In genomic region chr5:160441352-160441781, GRCh38 we compare ENCODE assay signal across 16 cellular contexts. TPM values are rescaled to one million over a fixed set of nuclear protein-coding genes. Genes with fewer than 3 reads are reported as not detected.
DNase-seq lines count a peak whose midpoint lies in the region; ATAC-seq and TF ChIP-seq lines count a peak whose summit lies in the region.
"Had no signal": no experiment of that assay in that cellular context is flagged by ENCODE, and none has a peak within 500 bp of the region (broad histone marks: within the 10 kb centered on the region; RNA-seq: fewer than 3 reads in every experiment).

No MANE protein-coding gene starts in this region.

- ATAC-seq in GM18909 (IDR thresholded peaks at IDR 0.05; ENCODE audit: poor library complexity, unreplicated experiment) (peak; percentile 30), HG02763 (IDR thresholded peaks at IDR 0.05; ENCODE audit: unreplicated experiment) (peak; percentile 25), upper lobe of left lung (ENCODE audit: low FRiP score in 2 of 2) (no peak)

- TF ChIP-seq POLR2A in NB4 (IDR thresholded peaks at IDR 0.05; ENCODE audit: extremely low read depth, insufficient read length) (no peak), upper lobe of left lung (IDR thresholded peaks at IDR 0.05) (no peak)

- no peaks in the 10 kb centered on the region for H3K9me3 ChIP-seq in upper lobe of left lung

- H3K36me3 ChIP-seq in upper lobe of left lung, result no peaks in the 10 kb centered on the region
- H3K36me3 ChIP-seq: cardiac muscle cell, WERI-Rb-1 had no signal

- H3K27ac ChIP-seq in upper lobe of left lung, result no peak overlapping the region
- H3K27ac ChIP-seq: cardiac muscle cell, hepatocyte, WERI-Rb-1 had no signal

- H3K4me1 ChIP-seq in upper lobe of left lung, result peaks cover 7 to 9% (median 7%) of the 10 kb centered on the region in 4 donors

- H3K27me3 ChIP-seq in upper lobe of left lung, result no peaks in the 10 kb centered on the region
- H3K27me3 ChIP-seq: hepatocyte had no signal

- 25 to 47% methylated on average over 1 of the region's 1 CpG for WGBS in upper lobe of left lung, 2 donors

- TF ChIP-seq EP300 in upper lobe of left lung (IDR thresholded peaks at IDR 0.05), result no peak

- DNase-seq in EL (peak; percentile 17), NB4 (ENCODE audit: low read depth) (peak; percentile 36), mesenteric fat pad (ENCODE audit: low spot score) (no peak), NCI-H345 treated with DMSO at 0.1 percent for 48 hours (lab: John Stamatoyannopoulos, UW; ENCODE audit: unreplicated experiment) (no peak), upper lobe of left lung (no peak), hepatic stellate cell (ENCODE audit: low spot score) (no peak)
- DNase-seq: C1 segment of cervical spinal cord; NCI-H345; RPMI8226; stimulated activated CD4-positive, alpha-beta T cell treated with anti-CD3 and anti-CD28 coated beads, Interleukin-15, amount 100 ng/mL, for 24 hours; WERI-Rb-1 had no signal

- H3K4me3 ChIP-seq in NB4 (ENCODE audit: low read depth, low read length), result no peak overlapping the region
- H3K4me3 ChIP-seq in upper lobe of left lung, result no peak overlapping the region
- H3K4me3 ChIP-seq: cardiac muscle cell, hepatocyte, lung had no signal

- no peak for TF ChIP-seq CTCF in NB4 (IDR thresholded peaks at IDR 0.05; ENCODE audit: low read depth, low read length)
- TF ChIP-seq CTCF in upper lobe of left lung (IDR thresholded peaks at IDR 0.05), result no peak

RNA-seq across cellular contexts. Expression of gene PTTG1, which starts 19.7 kb away (rescaled TPM):
- total RNA-seq in mesenteric fat pad (1.3 TPM), upper lobe of left lung (10 to 100 TPM in 3 of 6 donors, 1 to 10 TPM in 3; 4.3 to 34.8 (median 9.6) TPM)

RNA-seq across cellular contexts. Expression of gene SLU7, which starts 22.5 kb away (rescaled TPM):
- 44.2 TPM for total RNA-seq in mesenteric fat pad
- 100 to 1,000 TPM in 2 of 6 donors, 10 to 100 TPM in 4; 26.7 to 115 (median 60.7) TPM for total RNA-seq in upper lobe of left lung

RNA-seq across cellular contexts. Expression of gene FAM200C, which starts 41.5 kb away (rescaled TPM):
- total RNA-seq in mesenteric fat pad (1.9 TPM), upper lobe of left lung (1 to 10 TPM in 5 of 6 donors, under 1 TPM in 1; 0.76 to 4.2 (median 3.2) TPM)

Comparison
In these comparisons a context has a peak if more than half of its experiments do, and no peak if none do; other contexts are left out.
1. DNase-seq: peak in EL (single experiment) and NB4 (single experiment); none in mesenteric fat pad (single experiment), NCI-H345 treated with DMSO at 0.1 percent for 48 hours (single experiment), upper lobe of left lung (0 of 2) and hepatic stellate cell (single experiment).
2. ATAC-seq: peak in GM18909 (single experiment) and HG02763 (single experiment); none in upper lobe of left lung (0 of 2).